1 cellular context compared by ENCODE assay signal in genomic region chr9:99811172-99811571, GRCh38.
TF ChIP-seq lines count a peak whose summit lies in the region.

No MANE protein-coding gene starts in this region.

TF ChIP-seq in K562, 482 proteins besides CTCF, POLR2A, EP300 and RAD21 (continued from another document):
- TF ChIP-seq RERE (CRISPR knock-in tag; IDR thresholded peaks at IDR 0.05; ENCODE audit: borderline replicate concordance) (no peak), JUN (IDR thresholded peaks at IDR 0.05; ENCODE audit: borderline replicate concordance, low read depth, low read length) (no peak), JUN (CRISPR knock-in tag; IDR thresholded peaks at IDR 0.05; ENCODE audit: borderline replicate concordance) (no peak), YBX1 (IDR thresholded peaks at IDR 0.05) (no peak), CBX1 (IDR thresholded peaks at IDR 0.05; ENCODE audit: low read depth) (no peak), CBX5 (IDR thresholded peaks at IDR 0.05; ENCODE audit: borderline replicate concordance, low read depth) (no peak), ZBTB2 (IDR thresholded peaks at IDR 0.05) (no peak), ZNF277 (CRISPR knock-in tag; IDR thresholded peaks at IDR 0.05; ENCODE audit: borderline replicate concordance) (no peak), HLTF (IDR thresholded peaks at IDR 0.05) (no peak), HMGXB4 (CRISPR knock-in tag; IDR thresholded peaks at IDR 0.05) (no peak), FOXJ3 (CRISPR knock-in tag; IDR thresholded peaks at IDR 0.05) (no peak), ETV1 (tag; conservative IDR thresholded peaks at IDR 0.05; ENCODE audit: low read depth) (no peak), TRIM24 (IDR thresholded peaks at IDR 0.05) (no peak), ZNF644 (tag; IDR thresholded peaks at IDR 0.05; ENCODE audit: low read depth) (no peak), TCF3 (CRISPR knock-in tag; IDR thresholded peaks at IDR 0.05) (no peak), LARP7 (IDR thresholded peaks at IDR 0.05) (no peak), ZNF589 (CRISPR knock-in tag; IDR thresholded peaks at IDR 0.05; ENCODE audit: low read depth) (no peak)
